Comparison of ENCODE assay signal across 15 cellular contexts in genomic region chr20:14413835-14414234, GRCh38.
DNase-seq lines count a peak whose midpoint lies in the region; ATAC-seq, FAIRE-seq and TF ChIP-seq lines count a peak whose summit lies in the region.
"Had no signal": no experiment of that assay in that cellular context is flagged by ENCODE, and none has a peak within 500 bp of the region (broad histone marks: within the 10 kb centered on the region; RNA-seq: fewer than 3 reads in every experiment).

No MANE protein-coding gene starts in this region.

- ATAC-seq in GM23338 (no peak), GM21576 (IDR thresholded peaks at IDR 0.05; ENCODE audit: unreplicated experiment) (no peak)

- H3K27ac ChIP-seq in 22Rv1 (peak overlapping the region; percentile 51), GM23338 (ENCODE audit: low read depth) (no peak overlapping the region), PC-9 (no peak overlapping the region), osteoblast (ENCODE audit: low read depth, low read length) (no peak overlapping the region)
- H3K27ac ChIP-seq: C4-2B, GM23248 had no signal

- H3K9me3 ChIP-seq in PC-9 (ENCODE audit: insufficient read depth, low read depth) = no peaks in the 10 kb centered on the region
- no peaks in the 10 kb centered on the region for H3K9me3 ChIP-seq in osteoblast (ENCODE audit: low read depth, low read length)
- H3K9me3 ChIP-seq: BE2C had no signal

- no peaks in the 10 kb centered on the region for H3K27me3 Mint-ChIP-seq in GM23338 (ENCODE audit: insufficient read depth, low read depth, poor library complexity)
- no peaks in the 10 kb centered on the region for H3K27me3 Mint-ChIP-seq in mesothelial cell of epicardium (ENCODE audit: low read depth)
- H3K27me3 Mint-ChIP-seq: CD4-positive, alpha-beta memory T cell had no signal

- H3K36me3 Mint-ChIP-seq in GM23338 (ENCODE audit: low read depth) = no peaks in the 10 kb centered on the region
- no peaks in the 10 kb centered on the region for H3K36me3 Mint-ChIP-seq in mesothelial cell of epicardium
- H3K36me3 Mint-ChIP-seq: CD4-positive, alpha-beta memory T cell had no signal

- H3K79me2 ChIP-seq in GM23338 (replicated peaks; ENCODE audit: insufficient read depth) = no peaks in the 10 kb centered on the region
- H3K79me2 ChIP-seq in PC-9 (ENCODE audit: low read depth) = no peaks in the 10 kb centered on the region
- no peaks in the 10 kb centered on the region for H3K79me2 ChIP-seq in osteoblast (ENCODE audit: insufficient read depth, low read length)

- H3K36me3 ChIP-seq in GM23338 (ENCODE audit: insufficient read depth) (no peaks in the 10 kb centered on the region), bronchial epithelial cell (ENCODE audit: control insufficient read depth, insufficient read depth, low read length) (no peaks in the 10 kb centered on the region), PC-9 (ENCODE audit: low read depth) (no peaks in the 10 kb centered on the region), osteoblast (ENCODE audit: insufficient read depth, low read length) (no peaks in the 10 kb centered on the region)
- H3K36me3 ChIP-seq: BE2C had no signal

- TF ChIP-seq CTCF in 22Rv1 (IDR thresholded peaks at IDR 0.05) (no peak), GM23338 (conservative IDR thresholded peaks at IDR 0.05; ENCODE audit: low read depth in 2 of 2) (no peak), bronchial epithelial cell (IDR thresholded peaks at IDR 0.05; ENCODE audit: insufficient read depth, low read length, severe bottlenecking) (no peak), mesothelial cell of epicardium (IDR thresholded peaks at IDR 0.05; ENCODE audit: unreplicated experiment) (no peak), GM20000 (IDR thresholded peaks at IDR 0.05; ENCODE audit: extremely low read depth, missing control alignments) (no peak), PC-9 (conservative IDR thresholded peaks at IDR 0.05) (no peak), osteoblast (IDR thresholded peaks at IDR 0.05; ENCODE audit: extremely low read depth, low read depth, low read length) (no peak)

- DNase-seq in GM23338 (ENCODE audit: low spot score) (no peak), bronchial epithelial cell (ENCODE audit: low read depth) (no peak), mesothelial cell of epicardium (ENCODE audit: low spot score in 2 of 2, unreplicated experiment in 2 of 2) (no peak), GM20000 (ENCODE audit: low spot score) (no peak), PC-9 (no peak), osteoblast (ENCODE audit: insufficient read length, low spot score, missing footprints) (no peak)
- DNase-seq: BE2C; CD4-positive, alpha-beta memory T cell; GF-D8; GM23248; H7 had no signal

- H3K9me2 ChIP-seq in GM23338 (ENCODE audit: insufficient read depth) (no peaks in the 10 kb centered on the region), PC-9 (ENCODE audit: insufficient read depth) (no peaks in the 10 kb centered on the region)

- no peak overlapping the region for H3K4me3 Mint-ChIP-seq in GM23338
- H3K4me3 Mint-ChIP-seq in mesothelial cell of epicardium = no peak overlapping the region

- no peak overlapping the region for H3K4me3 ChIP-seq in GM23338
- no peak overlapping the region for H3K4me3 ChIP-seq in bronchial epithelial cell (ENCODE audit: low read depth, low read length)
- no peak overlapping the region for H3K4me3 ChIP-seq in PC-9
- no peak overlapping the region for H3K4me3 ChIP-seq in osteoblast (ENCODE audit: insufficient read depth, low read length)
- H3K4me3 ChIP-seq: GM23248 had no signal

- H3K4me1 ChIP-seq in GM23338 (ENCODE audit: insufficient read depth) = peaks cover 14% of the 10 kb centered on the region
- H3K4me1 ChIP-seq in PC-9 (replicated peaks; ENCODE audit: insufficient read depth) = no peaks in the 10 kb centered on the region
- H3K4me1 ChIP-seq in osteoblast (ENCODE audit: insufficient read depth, low read length) = no peaks in the 10 kb centered on the region

- FAIRE-seq in bronchial epithelial cell (lab: Jason Lieb, UNC) = peak; percentile 55
- FAIRE-seq: A204.1 had no signal

- H3F3A ChIP-seq in GM23338 (replicated peaks; ENCODE audit: low read depth) = no peaks in the 10 kb centered on the region
- H3F3A ChIP-seq in PC-9 (ENCODE audit: insufficient read depth, low read depth) = no peaks in the 10 kb centered on the region

- H2AFZ ChIP-seq in GM23338 (no peak overlapping the region), PC-9 (no peak overlapping the region), osteoblast (ENCODE audit: low read length) (no peak overlapping the region)
- H2AFZ ChIP-seq: GM23248 had no signal

- H3K4me2 ChIP-seq in GM23338 (no peak overlapping the region; the same call in 1 of the 2 replicates), PC-9 (no peak overlapping the region), osteoblast (ENCODE audit: insufficient read depth, low read length) (no peak overlapping the region)

- no TSS peak for BruUV-seq in PC-9 (replicated peaks; lab: Mats Ljungman, UMichigan)

- CTCF ChIA-PET in PC-9 (lab: Charles Lee) = no interaction called here

- H3K27me3 ChIP-seq in GM23338 (ENCODE audit: insufficient read depth) = no peaks in the 10 kb centered on the region
- no peaks in the 10 kb centered on the region for H3K27me3 ChIP-seq in bronchial epithelial cell (ENCODE audit: control insufficient read depth, insufficient read depth, low read length)
- no peaks in the 10 kb centered on the region for H3K27me3 ChIP-seq in PC-9 (ENCODE audit: insufficient read depth, low read depth)
- no peaks in the 10 kb centered on the region for H3K27me3 ChIP-seq in osteoblast (ENCODE audit: insufficient read depth, low read length)
- H3K27me3 ChIP-seq: BE2C had no signal

- H3K4me1 Mint-ChIP-seq in GM23338 (peaks cover 26% of the 10 kb centered on the region), mesothelial cell of epicardium (peaks cover 41% of the 10 kb centered on the region)
- H3K4me1 Mint-ChIP-seq: CD4-positive, alpha-beta memory T cell had no signal

- peak overlapping the region; percentile 26 for H3K27ac Mint-ChIP-seq in GM23338
- peak overlapping the region; percentile 57 for H3K27ac Mint-ChIP-seq in mesothelial cell of epicardium
- H3K27ac Mint-ChIP-seq: CD4-positive, alpha-beta memory T cell had no signal

- POLR2A ChIA-PET in PC-9 (lab: Charles Lee; ENCODE audit: unreplicated experiment) = no interaction called here

- intact Hi-C loops in PC-9 (cut with micrococcal nuclease; ENCODE audit: unreplicated experiment) = no loop called here

- H4K20me1 ChIP-seq in GM23338 (replicated peaks; ENCODE audit: insufficient read depth) (no peaks in the 10 kb centered on the region), PC-9 (ENCODE audit: insufficient read depth) (no peaks in the 10 kb centered on the region), osteoblast (ENCODE audit: insufficient read depth, low read length) (no peaks in the 10 kb centered on the region)

- no peaks in the 10 kb centered on the region for H3K9me3 Mint-ChIP-seq in GM23338
- no peaks in the 10 kb centered on the region for H3K9me3 Mint-ChIP-seq in mesothelial cell of epicardium

TF ChIP-seq in GM23338, 12 proteins besides CTCF, POLR2A, EP300 and RAD21 (continues in another document):
- TF ChIP-seq ZNF114 (CRISPR knock-in tag; IDR thresholded peaks at IDR 0.05) (no peak), ZNF331 (CRISPR knock-in tag; IDR thresholded peaks at IDR 0.05; ENCODE audit: low read depth) (no peak)
